2 cellular contexts compared by ENCODE assay signal in genomic region chr15:41988896-41989572, GRCh38.
TF ChIP-seq lines count a peak whose summit lies in the region.

No MANE protein-coding gene starts in this region.

TF ChIP-seq in HCT116, 20 proteins besides CTCF, POLR2A, EP300 and RAD21:
- TF ChIP-seq EZH2phosphoT487 (IDR thresholded peaks at IDR 0.05; ENCODE audit: borderline replicate concordance) (no peak), ZFX (IDR thresholded peaks at IDR 0.05) (no peak), SRF (IDR thresholded peaks at IDR 0.05; ENCODE audit: low read depth) (no peak), ZNF274 (IDR thresholded peaks at IDR 0.05; ENCODE audit: low read depth, low read length) (no peak), CBX3 (IDR thresholded peaks at IDR 0.05; ENCODE audit: low read depth) (no peak), SP1 (IDR thresholded peaks at IDR 0.05; ENCODE audit: low read depth) (no peak), ELF1 (IDR thresholded peaks at IDR 0.05; ENCODE audit: borderline replicate concordance, low read depth) (no peak), FOSL1 (IDR thresholded peaks at IDR 0.05; ENCODE audit: low read depth) (no peak), CEBPB (IDR thresholded peaks at IDR 0.05; ENCODE audit: low read depth) (no peak)
- TF ChIP-seq, protein P1, sequence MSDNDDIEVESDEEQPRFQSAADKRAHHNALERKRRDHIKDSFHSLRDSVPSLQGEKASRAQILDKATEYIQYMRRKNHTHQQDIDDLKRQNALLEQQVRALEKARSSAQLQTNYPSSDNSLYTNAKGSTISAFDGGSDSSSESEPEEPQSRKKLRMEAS (IDR thresholded peaks at IDR 0.05): no peak
- TF ChIP-seq, protein P2, sequence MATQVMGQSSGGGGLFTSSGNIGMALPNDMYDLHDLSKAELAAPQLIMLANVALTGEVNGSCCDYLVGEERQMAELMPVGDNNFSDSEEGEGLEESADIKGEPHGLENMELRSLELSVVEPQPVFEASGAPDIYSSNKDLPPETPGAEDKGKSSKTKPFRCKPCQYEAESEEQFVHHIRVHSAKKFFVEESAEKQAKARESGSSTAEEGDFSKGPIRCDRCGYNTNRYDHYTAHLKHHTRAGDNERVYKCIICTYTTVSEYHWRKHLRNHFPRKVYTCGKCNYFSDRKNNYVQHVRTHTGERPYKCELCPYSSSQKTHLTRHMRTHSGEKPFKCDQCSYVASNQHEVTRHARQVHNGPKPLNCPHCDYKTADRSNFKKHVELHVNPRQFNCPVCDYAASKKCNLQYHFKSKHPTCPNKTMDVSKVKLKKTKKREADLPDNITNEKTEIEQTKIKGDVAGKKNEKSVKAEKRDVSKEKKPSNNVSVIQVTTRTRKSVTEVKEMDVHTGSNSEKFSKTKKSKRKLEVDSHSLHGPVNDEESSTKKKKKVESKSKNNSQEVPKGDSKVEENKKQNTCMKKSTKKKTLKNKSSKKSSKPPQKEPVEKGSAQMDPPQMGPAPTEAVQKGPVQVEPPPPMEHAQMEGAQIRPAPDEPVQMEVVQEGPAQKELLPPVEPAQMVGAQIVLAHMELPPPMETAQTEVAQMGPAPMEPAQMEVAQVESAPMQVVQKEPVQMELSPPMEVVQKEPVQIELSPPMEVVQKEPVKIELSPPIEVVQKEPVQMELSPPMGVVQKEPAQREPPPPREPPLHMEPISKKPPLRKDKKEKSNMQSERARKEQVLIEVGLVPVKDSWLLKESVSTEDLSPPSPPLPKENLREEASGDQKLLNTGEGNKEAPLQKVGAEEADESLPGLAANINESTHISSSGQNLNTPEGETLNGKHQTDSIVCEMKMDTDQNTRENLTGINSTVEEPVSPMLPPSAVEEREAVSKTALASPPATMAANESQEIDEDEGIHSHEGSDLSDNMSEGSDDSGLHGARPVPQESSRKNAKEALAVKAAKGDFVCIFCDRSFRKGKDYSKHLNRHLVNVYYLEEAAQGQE (IDR thresholded peaks at IDR 0.05; ENCODE audit: low read depth): no peak

TF ChIP-seq in H1, 55 proteins besides CTCF, POLR2A, EP300 and RAD21:
- no peak for TF ChIP-seq BACH1 (IDR thresholded peaks at IDR 0.05; ENCODE audit: low read length)
- TF ChIP-seq KDM4A (IDR thresholded peaks at IDR 0.05; ENCODE audit: low read depth, low read length, severe bottlenecking): no peak
- TF ChIP-seq CHD2 (IDR thresholded peaks at IDR 0.05; ENCODE audit: low read length): no peak
